ENCODE assay signal across 21 cellular contexts in the genomic region with DNA sequence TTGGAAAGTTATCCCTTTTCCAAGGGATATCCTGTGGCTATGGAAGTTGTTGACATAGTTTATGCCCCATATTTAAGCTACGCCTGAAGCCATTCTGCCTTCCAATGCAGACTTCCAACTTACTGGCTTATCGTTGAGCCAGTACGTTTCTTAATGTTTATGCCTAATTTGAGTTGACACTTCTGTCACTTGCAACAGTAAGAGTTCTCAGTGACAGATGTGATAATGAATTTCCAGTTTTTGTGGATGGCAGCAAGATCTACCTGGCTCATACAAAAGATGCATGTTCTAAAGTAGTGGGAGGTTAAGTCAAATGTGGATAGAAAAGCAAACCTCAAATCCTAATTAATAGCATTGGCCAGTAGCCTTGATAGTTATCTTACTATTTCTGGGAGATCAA.
DNase-seq lines count a peak whose midpoint lies in the region; ATAC-seq and TF ChIP-seq lines count a peak whose summit lies in the region.
"Had no signal": no experiment of that assay in that cellular context is flagged by ENCODE, and none has a peak within 500 bp of the region (broad histone marks: within the 10 kb centered on the region; RNA-seq: fewer than 3 reads in every experiment).

No MANE protein-coding gene starts in this region.

- dilution Hi-C loops in IMR-90 (cut with HindIII; ENCODE audit: low sequenced_read_pairs, unreplicated experiment): no loop called here

- peaks cover 4% of the 10 kb centered on the region for H3K4me1 ChIP-seq in IMR-90 (ENCODE audit: control insufficient read depth, insufficient read depth, low read length)
- H3K4me1 ChIP-seq in right cardiac atrium (ENCODE audit: control insufficient read depth, insufficient read depth, low read length): no peaks in the 10 kb centered on the region
- H3K4me1 ChIP-seq: BE2C, BLaER1 had no signal

- H4K5ac ChIP-seq in IMR-90 (ENCODE audit: low read depth, low read length): peak overlapping the region; percentile 3; the same call in 1 of the 2 replicates

- peaks cover 43% of the 10 kb centered on the region for H3K4me1 Mint-ChIP-seq in nephron
- H3K4me1 Mint-ChIP-seq in progenitor cell of endocrine pancreas (ENCODE audit: low read depth): peaks cover 7% of the 10 kb centered on the region
- H3K4me1 Mint-ChIP-seq: CD14-positive monocyte; CD4-positive, alpha-beta memory T cell; CD4-positive, CD25-positive, alpha-beta regulatory T cell; CD8-positive, alpha-beta memory T cell had no signal

- peak overlapping the region; percentile 75 for H2BK5ac ChIP-seq in IMR-90 (ENCODE audit: low read depth, low read length, poor library complexity, severe bottlenecking)

- H3K36me3 ChIP-seq in IMR-90 (ENCODE audit: control insufficient read depth, insufficient read depth, low read length): no peaks in the 10 kb centered on the region
- H3K36me3 ChIP-seq: BE2C, BLaER1 had no signal

- CTCF ChIA-PET in IMR-90 (lab: Yijun Ruan, JAX): no interaction called here

- no peak for TF ChIP-seq RAD21 in IMR-90 (IDR thresholded peaks at IDR 0.05; ENCODE audit: low read length)

- H3K23ac ChIP-seq in IMR-90 (ENCODE audit: low read depth, low read length): no peak overlapping the region

- no CpG with 5 or more reads among the region's 3 CpGs for WGBS in IMR-90 (ENCODE audit: extremely low coverage in 2 of 2, insufficient read length in 1 of 2), 2 experiments
- 87% methylated on average over 3 of the region's 3 CpGs for WGBS in right cardiac atrium

- H3K4ac ChIP-seq in IMR-90 (ENCODE audit: low read depth, low read length): 0 out of 2 replicates have a peak overlapping the region, but pooled peaks have one; percentile 27

- no peak overlapping the region for H3K4me2 ChIP-seq in IMR-90 (ENCODE audit: low read depth, low read length)
- H3K4me2 ChIP-seq: BLaER1 had no signal

- H3K18ac ChIP-seq in IMR-90 (ENCODE audit: low read depth, low read length): peak overlapping the region; percentile 77; the same call in 1 of the 2 replicates

- no peak overlapping the region for H3K14ac ChIP-seq in IMR-90 (replicated peaks; ENCODE audit: low read depth, low read length)

- POLR2A ChIA-PET in IMR-90 (lab: Charles Lee; ENCODE audit: unreplicated experiment): no interaction called here

- H3K9me3 Mint-ChIP-seq in nephron (no peaks in the 10 kb centered on the region), progenitor cell of endocrine pancreas (ENCODE audit: low read depth) (peaks cover 14% of the 10 kb centered on the region)

- intact Hi-C loops in IMR-90 (cut with micrococcal nuclease): no loop called here
- intact Hi-C loops in right cardiac atrium (cut with DNase I): no loop called here

- ATAC-seq in IMR-90 (ENCODE audit: low read depth) (no peak), HG02885 (IDR thresholded peaks at IDR 0.05; ENCODE audit: poor library complexity, unreplicated experiment) (no peak), right cardiac atrium (no peak)

- no peak for TF ChIP-seq POLR2A in IMR-90 (IDR thresholded peaks at IDR 0.05; ENCODE audit: low read depth, low read length)

- H3K36me3 Mint-ChIP-seq in nephron (ENCODE audit: low read depth) (no peaks in the 10 kb centered on the region), progenitor cell of endocrine pancreas (ENCODE audit: insufficient read depth) (no peaks in the 10 kb centered on the region)
- H3K36me3 Mint-ChIP-seq: CD14-positive monocyte; CD4-positive, alpha-beta memory T cell; CD4-positive, CD25-positive, alpha-beta regulatory T cell; CD8-positive, alpha-beta memory T cell had no signal

- peak; percentile 26 for DNase-seq in G401 (ENCODE audit: low spot score)
- DNase-seq in IMR-90: no peak
- DNase-seq in progenitor cell of endocrine pancreas (ENCODE audit: low spot score, unreplicated experiment): no peak
- DNase-seq in activated CD4-positive, alpha-beta T cell treated with anti-CD3 and anti-CD28 coated beads, Interleukin-2, amount 50 U/mL, for 4 hours: no peak
- DNase-seq in right cardiac atrium: no peak
- DNase-seq: 8988T; ACHN; BE2C; CD4-positive, alpha-beta memory T cell; CD4-positive, CD25-positive, alpha-beta regulatory T cell; CD8-positive, alpha-beta memory T cell; COR-L47; DMS153; DMS53; DMS79; DND-41; GF-D8 had no signal

- H4K8ac ChIP-seq in IMR-90 (ENCODE audit: low read depth in 2 of 2, low read length in 2 of 2): peak overlapping the region in 1 of 2 experiments; percentile 59; a peak in 1 of 4 replicates

- H3K79me1 ChIP-seq in IMR-90 (ENCODE audit: low read depth in 1 of 2, low read length in 2 of 2): no peaks in the 10 kb centered on the region

- H3K4me3 ChIP-seq in IMR-90 (ENCODE audit: insufficient read depth, low read depth, low read length) (no peak overlapping the region), right cardiac atrium (ENCODE audit: low read length) (no peak overlapping the region)
- H3K4me3 ChIP-seq: BLaER1 had no signal

- TF ChIP-seq CTCF in IMR-90 (conservative IDR thresholded peaks at IDR 0.05; ENCODE audit: low read depth, low read length): no peak
- TF ChIP-seq CTCF in nephron (IDR thresholded peaks at IDR 0.05; ENCODE audit: unreplicated experiment in 3 of 3): no peak
- TF ChIP-seq CTCF in progenitor cell of endocrine pancreas (IDR thresholded peaks at IDR 0.05; ENCODE audit: unreplicated experiment): no peak

- H2BK20ac ChIP-seq in IMR-90 (ENCODE audit: low read depth, low read length): no peak overlapping the region

- no TSS peak for BruUV-seq in IMR-90 (replicated peaks; lab: Mats Ljungman, UMichigan)

- H4K91ac ChIP-seq in IMR-90 (ENCODE audit: insufficient read depth, low read depth, low read length): 0 out of 2 replicates have a peak overlapping the region, but pooled peaks have one; percentile 5

- H3K27me3 Mint-ChIP-seq in nephron (ENCODE audit: low read depth) (peaks cover 3% of the 10 kb centered on the region), progenitor cell of endocrine pancreas (no peaks in the 10 kb centered on the region)
- H3K27me3 Mint-ChIP-seq: CD4-positive, alpha-beta memory T cell; CD4-positive, CD25-positive, alpha-beta regulatory T cell; CD8-positive, alpha-beta memory T cell had no signal

- in situ Hi-C loops in G401 (cut with HindIII; ENCODE audit: low sequenced_read_pairs): no loop called here
- in situ Hi-C loops in IMR-90 (cut with MboI; ENCODE audit: low sequenced_read_pairs): no loop called here

- no peak overlapping the region for H2AFZ ChIP-seq in IMR-90 (replicated peaks; ENCODE audit: low read length, poor library complexity)

- H3K27me3 ChIP-seq in IMR-90 (ENCODE audit: control insufficient read depth, insufficient read depth, low read length) (no peaks in the 10 kb centered on the region), right cardiac atrium (ENCODE audit: control insufficient read depth, insufficient read depth) (no peaks in the 10 kb centered on the region)
- H3K27me3 ChIP-seq: BE2C, BLaER1 had no signal

- H3K4me3 Mint-ChIP-seq in nephron (no peak overlapping the region), progenitor cell of endocrine pancreas (ENCODE audit: low read depth) (no peak overlapping the region)
- H3K4me3 Mint-ChIP-seq: CD14-positive monocyte; CD4-positive, alpha-beta memory T cell; CD4-positive, CD25-positive, alpha-beta regulatory T cell; CD8-positive, alpha-beta memory T cell had no signal

- H2AK5ac ChIP-seq in IMR-90 (ENCODE audit: low read depth, low read length): no peak overlapping the region; the same call in 1 of the 2 replicates

- no peak overlapping the region; the same call in 1 of the 2 replicates for H3K27ac ChIP-seq in IMR-90 (ENCODE audit: insufficient read depth, low read length)
- no peak overlapping the region for H3K27ac ChIP-seq in right cardiac atrium (ENCODE audit: low read length)
- H3K27ac ChIP-seq: BLaER1 had no signal

- no peak overlapping the region for H2AK9ac ChIP-seq in IMR-90 (replicated peaks; ENCODE audit: low read depth, low read length, poor library complexity)

- H2BK120ac ChIP-seq in IMR-90 (ENCODE audit: low read depth, low read length): peak overlapping the region; percentile 41; the same call in 1 of the 2 replicates

- peak overlapping the region; percentile 59; the same call in 1 of the 3 replicates for H2BK15ac ChIP-seq in IMR-90 (ENCODE audit: low read depth, low read length)

- no peak overlapping the region for H3K9ac ChIP-seq in IMR-90 (ENCODE audit: low read depth, low read length)
- H3K9ac ChIP-seq: BLaER1 had no signal

- H3K56ac ChIP-seq in IMR-90 (ENCODE audit: extremely low read depth, insufficient read depth, low read length): no peak overlapping the region

- no peaks in the 10 kb centered on the region for H4K20me1 ChIP-seq in IMR-90 (ENCODE audit: insufficient read depth, low read length)
- H4K20me1 ChIP-seq: BLaER1 had no signal

- H3K9me3 ChIP-seq in IMR-90 (ENCODE audit: control insufficient read depth, insufficient read depth, low read length) (no peaks in the 10 kb centered on the region), right cardiac atrium (ENCODE audit: control insufficient read depth, low read length) (peaks cover 1% of the 10 kb centered on the region)
- H3K9me3 ChIP-seq: BE2C, BLaER1 had no signal

- peak overlapping the region; percentile 90 to 97 (median 92) for H3K27ac Mint-ChIP-seq in nephron
- H3K27ac Mint-ChIP-seq in progenitor cell of endocrine pancreas: peak overlapping the region; percentile 18
- H3K27ac Mint-ChIP-seq: CD14-positive monocyte; CD4-positive, alpha-beta memory T cell; CD4-positive, CD25-positive, alpha-beta regulatory T cell; CD8-positive, alpha-beta memory T cell had no signal

- no peaks in the 10 kb centered on the region for H3K9me1 ChIP-seq in IMR-90 (ENCODE audit: insufficient read depth, low read length)

TF ChIP-seq in IMR-90, 13 proteins besides CTCF, POLR2A, EP300 and RAD21:
- TF ChIP-seq RFX5 (IDR thresholded peaks at IDR 0.05; ENCODE audit: low read depth, low read length) (no peak), MAZ (IDR thresholded peaks at IDR 0.05; ENCODE audit: borderline replicate concordance, low read depth, low read length) (no peak), ELK1 (IDR thresholded peaks at IDR 0.05; ENCODE audit: borderline replicate concordance, low read depth, low read length) (no peak), RCOR1 (IDR thresholded peaks at IDR 0.05; ENCODE audit: insufficient replicate concordance, low read length) (no peak), FOS (IDR thresholded peaks at IDR 0.05; ENCODE audit: low read depth, low read length) (no peak), SMC3 (IDR thresholded peaks at IDR 0.05; ENCODE audit: low read depth, low read length) (no peak)
TF ChIP-seq in IMR-90: peak in this region for 0.
